Comparison of ENCODE assay signal across 9 cellular contexts in the genomic region with DNA sequence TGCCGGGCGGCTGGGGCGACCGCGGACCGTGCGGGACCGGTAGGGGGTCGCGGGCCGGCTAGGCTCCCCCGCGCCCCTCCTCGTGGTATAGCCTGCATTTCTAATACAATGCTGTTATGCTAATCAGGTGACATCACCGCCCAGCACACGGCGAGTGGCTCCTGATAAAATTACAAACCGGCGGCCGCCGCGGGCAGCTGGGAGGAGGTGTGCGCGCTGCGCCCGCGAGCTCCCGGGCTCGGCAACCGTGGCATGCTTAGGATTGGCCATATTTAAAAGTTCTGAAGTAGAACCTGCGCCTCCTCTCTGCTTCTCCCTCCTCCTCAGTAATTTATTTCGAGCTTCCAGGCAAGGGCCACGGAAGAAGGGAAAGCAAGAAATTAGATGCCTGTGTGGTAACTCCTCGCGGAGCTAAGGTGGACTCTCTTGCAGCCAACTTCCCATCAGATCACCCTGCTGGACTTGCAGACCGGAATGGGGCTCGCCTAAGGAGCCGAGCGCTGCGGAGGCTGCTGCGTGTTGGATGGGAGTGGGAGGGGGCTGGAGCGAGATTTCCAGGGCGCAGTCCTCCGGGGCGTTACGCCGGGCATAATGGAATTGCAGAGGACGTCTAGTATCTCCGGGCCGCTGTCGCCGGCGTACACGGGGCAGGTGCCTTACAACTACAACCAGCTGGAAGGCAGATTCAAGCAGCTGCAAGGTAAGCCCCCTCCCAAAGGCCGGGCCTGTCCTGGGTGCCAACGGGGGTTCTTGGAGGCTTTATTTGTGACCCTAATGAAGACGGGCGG.
A peak's percentile ranks its signal among the peaks of the same experiment; 100 is the strongest.
DNase-seq lines count a peak whose midpoint lies in the region; ATAC-seq and TF ChIP-seq lines count a peak whose summit lies in the region.
"Had no signal": no experiment of that assay in that cellular context is flagged by ENCODE, and none has a peak within 500 bp of the region (broad histone marks: within the 10 kb centered on the region; RNA-seq: fewer than 3 reads in every experiment).

No MANE protein-coding gene starts in this region.

- TF ChIP-seq CTCF in lower lobe of right lung (IDR thresholded peaks at IDR 0.05) = no peak

- ATAC-seq in HG03039 (IDR thresholded peaks at IDR 0.05; ENCODE audit: unreplicated experiment) (peak; percentile 37), lower lobe of right lung (peak; percentile 77 to 79)

- no peaks in the 10 kb centered on the region for H3K36me3 ChIP-seq in lower lobe of right lung

- no peaks in the 10 kb centered on the region for H3K9me3 ChIP-seq in lower lobe of right lung

- peaks cover 85% of the 10 kb centered on the region for H3K4me1 ChIP-seq in lower lobe of right lung

- DNase-seq in SIG-M5 treated with dmso at 0.1 percent for 504 hours (lab: John Stamatoyannopoulos, UW; ENCODE audit: unreplicated experiment) (peak; percentile 63), SIG-M5 (lab: John Stamatoyannopoulos, UW) (no peak), NCI-H2171 treated with DMSO at 0.1 percent for 48 hours (lab: John Stamatoyannopoulos, UW) (peak; percentile 88), dermis blood vessel endothelial cell (peak; percentile 81), lower lobe of right lung (peak; percentile 82)
- DNase-seq in activated CD4-positive, alpha-beta T cell treated with anti-CD3 and anti-CD28 coated beads for 4 hours = peak; percentile 60 to 69
- DNase-seq in stimulated activated CD8-positive, alpha-beta memory T cell treated with anti-CD3 and anti-CD28 coated beads, Interleukin-4, amount 100 ng/mL, for 24 hours (ENCODE audit: low read depth) = peak; percentile 51

- intact Hi-C loops in lower lobe of right lung (cut with DNase I) = no loop called here

- H3K27ac ChIP-seq in lower lobe of right lung = peak overlapping the region; percentile 88
- H3K27ac ChIP-seq: C4-2B had no signal

- H3K4me3 ChIP-seq in lower lobe of right lung = peak overlapping the region; percentile 60

- H3K27me3 ChIP-seq in lower lobe of right lung (ENCODE audit: low read depth) = no peaks in the 10 kb centered on the region
